In genomic region chr4:180967936-180968335, GRCh38 we compare ENCODE assay signal across 1 cellular context.
TF ChIP-seq lines count a peak whose summit lies in the region.

No MANE protein-coding gene starts in this region.

TF ChIP-seq in GM23338, 12 proteins besides CTCF, POLR2A, EP300 and RAD21 (continued from another document):
- no peak for TF ChIP-seq REST (IDR thresholded peaks at IDR 0.05; ENCODE audit: unreplicated experiment)
- TF ChIP-seq NANOG (IDR thresholded peaks at IDR 0.05; ENCODE audit: borderline replicate concordance): no peak
- no peak for TF ChIP-seq ZNF462 (CRISPR knock-in tag; IDR thresholded peaks at IDR 0.05)
- TF ChIP-seq JUNB (IDR thresholded peaks at IDR 0.05; ENCODE audit: unreplicated experiment): no peak
